Comparison of ENCODE assay signal across 2 cellular contexts in genomic region chr15:99090011-99090699, GRCh38.
TF ChIP-seq lines count a peak whose summit lies in the region.

No MANE protein-coding gene starts in this region.

TF ChIP-seq in GM23338, 12 proteins besides CTCF, POLR2A, EP300 and RAD21:
- TF ChIP-seq ZNF331 (CRISPR knock-in tag; IDR thresholded peaks at IDR 0.05; ENCODE audit: low read depth) (no peak), NANOG (IDR thresholded peaks at IDR 0.05; ENCODE audit: borderline replicate concordance) (no peak), JUNB (IDR thresholded peaks at IDR 0.05; ENCODE audit: unreplicated experiment) (no peak), POLR2AphosphoS5 (IDR thresholded peaks at IDR 0.05; ENCODE audit: low read depth) (no peak), CREB1 (CRISPR knock-in tag; IDR thresholded peaks at IDR 0.05; ENCODE audit: low read depth) (no peak), EZH2phosphoT487 (IDR thresholded peaks at IDR 0.05; ENCODE audit: unreplicated experiment) (no peak), ETS1 (IDR thresholded peaks at IDR 0.05) (no peak), STAT1 (IDR thresholded peaks at IDR 0.05; ENCODE audit: unreplicated experiment) (no peak), ZNF114 (CRISPR knock-in tag; IDR thresholded peaks at IDR 0.05) (no peak), EZH2 (IDR thresholded peaks at IDR 0.05; ENCODE audit: low read depth, unreplicated experiment) (no peak)
- TF ChIP-seq, protein P1, sequence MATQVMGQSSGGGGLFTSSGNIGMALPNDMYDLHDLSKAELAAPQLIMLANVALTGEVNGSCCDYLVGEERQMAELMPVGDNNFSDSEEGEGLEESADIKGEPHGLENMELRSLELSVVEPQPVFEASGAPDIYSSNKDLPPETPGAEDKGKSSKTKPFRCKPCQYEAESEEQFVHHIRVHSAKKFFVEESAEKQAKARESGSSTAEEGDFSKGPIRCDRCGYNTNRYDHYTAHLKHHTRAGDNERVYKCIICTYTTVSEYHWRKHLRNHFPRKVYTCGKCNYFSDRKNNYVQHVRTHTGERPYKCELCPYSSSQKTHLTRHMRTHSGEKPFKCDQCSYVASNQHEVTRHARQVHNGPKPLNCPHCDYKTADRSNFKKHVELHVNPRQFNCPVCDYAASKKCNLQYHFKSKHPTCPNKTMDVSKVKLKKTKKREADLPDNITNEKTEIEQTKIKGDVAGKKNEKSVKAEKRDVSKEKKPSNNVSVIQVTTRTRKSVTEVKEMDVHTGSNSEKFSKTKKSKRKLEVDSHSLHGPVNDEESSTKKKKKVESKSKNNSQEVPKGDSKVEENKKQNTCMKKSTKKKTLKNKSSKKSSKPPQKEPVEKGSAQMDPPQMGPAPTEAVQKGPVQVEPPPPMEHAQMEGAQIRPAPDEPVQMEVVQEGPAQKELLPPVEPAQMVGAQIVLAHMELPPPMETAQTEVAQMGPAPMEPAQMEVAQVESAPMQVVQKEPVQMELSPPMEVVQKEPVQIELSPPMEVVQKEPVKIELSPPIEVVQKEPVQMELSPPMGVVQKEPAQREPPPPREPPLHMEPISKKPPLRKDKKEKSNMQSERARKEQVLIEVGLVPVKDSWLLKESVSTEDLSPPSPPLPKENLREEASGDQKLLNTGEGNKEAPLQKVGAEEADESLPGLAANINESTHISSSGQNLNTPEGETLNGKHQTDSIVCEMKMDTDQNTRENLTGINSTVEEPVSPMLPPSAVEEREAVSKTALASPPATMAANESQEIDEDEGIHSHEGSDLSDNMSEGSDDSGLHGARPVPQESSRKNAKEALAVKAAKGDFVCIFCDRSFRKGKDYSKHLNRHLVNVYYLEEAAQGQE (IDR thresholded peaks at IDR 0.05; ENCODE audit: unreplicated experiment): no peak
- TF ChIP-seq, protein P2, sequence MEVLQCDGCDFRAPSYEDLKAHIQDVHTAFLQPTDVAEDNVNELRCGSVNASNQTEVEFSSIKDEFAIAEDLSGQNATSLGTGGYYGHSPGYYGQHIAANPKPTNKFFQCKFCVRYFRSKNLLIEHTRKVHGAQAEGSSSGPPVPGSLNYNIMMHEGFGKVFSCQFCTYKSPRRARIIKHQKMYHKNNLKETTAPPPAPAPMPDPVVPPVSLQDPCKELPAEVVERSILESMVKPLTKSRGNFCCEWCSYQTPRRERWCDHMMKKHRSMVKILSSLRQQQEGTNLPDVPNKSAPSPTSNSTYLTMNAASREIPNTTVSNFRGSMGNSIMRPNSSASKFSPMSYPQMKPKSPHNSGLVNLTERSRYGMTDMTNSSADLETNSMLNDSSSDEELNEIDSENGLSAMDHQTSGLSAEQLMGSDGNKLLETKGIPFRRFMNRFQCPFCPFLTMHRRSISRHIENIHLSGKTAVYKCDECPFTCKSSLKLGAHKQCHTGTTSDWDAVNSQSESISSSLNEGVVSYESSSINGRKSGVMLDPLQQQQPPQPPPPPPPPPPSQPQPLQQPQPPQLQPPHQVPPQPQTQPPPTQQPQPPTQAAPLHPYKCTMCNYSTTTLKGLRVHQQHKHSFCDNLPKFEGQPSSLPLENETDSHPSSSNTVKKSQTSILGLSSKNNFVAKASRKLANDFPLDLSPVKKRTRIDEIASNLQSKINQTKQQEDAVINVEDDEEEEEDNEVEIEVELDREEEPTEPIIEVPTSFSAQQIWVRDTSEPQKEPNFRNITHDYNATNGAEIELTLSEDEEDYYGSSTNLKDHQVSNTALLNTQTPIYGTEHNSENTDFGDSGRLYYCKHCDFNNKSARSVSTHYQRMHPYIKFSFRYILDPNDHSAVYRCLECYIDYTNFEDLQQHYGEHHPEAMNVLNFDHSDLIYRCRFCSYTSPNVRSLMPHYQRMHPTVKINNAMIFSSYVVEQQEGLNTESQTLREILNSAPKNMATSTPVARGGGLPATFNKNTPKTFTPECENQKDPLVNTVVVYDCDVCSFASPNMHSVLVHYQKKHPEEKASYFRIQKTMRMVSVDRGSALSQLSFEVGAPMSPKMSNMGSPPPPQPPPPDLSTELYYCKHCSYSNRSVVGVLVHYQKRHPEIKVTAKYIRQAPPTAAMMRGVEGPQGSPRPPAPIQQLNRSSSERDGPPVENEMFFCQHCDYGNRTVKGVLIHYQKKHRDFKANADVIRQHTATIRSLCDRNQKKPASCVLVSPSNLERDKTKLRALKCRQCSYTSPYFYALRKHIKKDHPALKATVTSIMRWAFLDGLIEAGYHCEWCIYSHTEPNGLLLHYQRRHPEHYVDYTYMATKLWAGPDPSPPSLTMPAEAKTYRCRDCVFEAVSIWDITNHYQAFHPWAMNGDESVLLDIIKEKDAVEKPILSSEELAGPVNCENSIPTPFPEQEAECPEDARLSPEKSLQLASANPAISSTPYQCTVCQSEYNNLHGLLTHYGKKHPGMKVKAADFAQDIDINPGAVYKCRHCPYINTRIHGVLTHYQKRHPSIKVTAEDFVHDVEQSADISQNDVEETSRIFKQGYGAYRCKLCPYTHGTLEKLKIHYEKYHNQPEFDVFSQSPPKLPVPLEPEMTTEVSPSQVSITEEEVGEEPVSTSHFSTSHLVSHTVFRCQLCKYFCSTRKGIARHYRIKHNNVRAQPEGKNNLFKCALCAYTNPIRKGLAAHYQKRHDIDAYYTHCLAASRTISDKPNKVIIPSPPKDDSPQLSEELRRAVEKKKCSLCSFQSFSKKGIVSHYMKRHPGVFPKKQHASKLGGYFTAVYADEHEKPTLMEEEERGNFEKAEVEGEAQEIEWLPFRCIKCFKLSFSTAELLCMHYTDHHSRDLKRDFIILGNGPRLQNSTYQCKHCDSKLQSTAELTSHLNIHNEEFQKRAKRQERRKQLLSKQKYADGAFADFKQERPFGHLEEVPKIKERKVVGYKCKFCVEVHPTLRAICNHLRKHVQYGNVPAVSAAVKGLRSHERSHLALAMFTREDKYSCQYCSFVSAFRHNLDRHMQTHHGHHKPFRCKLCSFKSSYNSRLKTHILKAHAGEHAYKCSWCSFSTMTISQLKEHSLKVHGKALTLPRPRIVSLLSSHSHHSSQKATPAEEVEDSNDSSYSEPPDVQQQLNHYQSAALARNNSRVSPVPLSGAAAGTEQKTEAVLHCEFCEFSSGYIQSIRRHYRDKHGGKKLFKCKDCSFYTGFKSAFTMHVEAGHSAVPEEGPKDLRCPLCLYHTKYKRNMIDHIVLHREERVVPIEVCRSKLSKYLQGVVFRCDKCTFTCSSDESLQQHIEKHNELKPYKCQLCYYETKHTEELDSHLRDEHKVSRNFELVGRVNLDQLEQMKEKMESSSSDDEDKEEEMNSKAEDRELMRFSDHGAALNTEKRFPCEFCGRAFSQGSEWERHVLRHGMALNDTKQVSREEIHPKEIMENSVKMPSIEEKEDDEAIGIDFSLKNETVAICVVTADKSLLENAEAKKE (CRISPR knock-in tag; IDR thresholded peaks at IDR 0.05): no peak

TF ChIP-seq in neural cell, 6 proteins besides CTCF, POLR2A, EP300 and RAD21:
- TF ChIP-seq MXI1 (conservative IDR thresholded peaks at IDR 0.05; ENCODE audit: poor library complexity, severe bottlenecking) (no peak), TAF1 (IDR thresholded peaks at IDR 0.05; ENCODE audit: low read depth) (no peak), POLR2AphosphoS5 (IDR thresholded peaks at IDR 0.05) (no peak), SMC3 (conservative IDR thresholded peaks at IDR 0.05; ENCODE audit: poor library complexity) (no peak), EZH2 (IDR thresholded peaks at IDR 0.05; ENCODE audit: borderline replicate concordance, insufficient read depth, low read length, poor library complexity, severe bottlenecking) (no peak)
- TF ChIP-seq, protein P1 (IDR thresholded peaks at IDR 0.05; ENCODE audit: borderline replicate concordance): no peak
